Comparison of ENCODE assay signal across 10 cellular contexts in genomic region chr6:43856005-43856765, GRCh38.
DNase-seq lines count a peak whose midpoint lies in the region; ATAC-seq, FAIRE-seq and TF ChIP-seq lines count a peak whose summit lies in the region.
"Had no signal": no experiment of that assay in that cellular context is flagged by ENCODE, and none has a peak within 500 bp of the region (broad histone marks: within the 10 kb centered on the region; RNA-seq: fewer than 3 reads in every experiment).

No MANE protein-coding gene starts in this region.

- H3K36me3 Mint-ChIP-seq in neural crest cell (ENCODE audit: low read depth) (no peaks in the 10 kb centered on the region), T-cell (no peaks in the 10 kb centered on the region)

- no peaks in the 10 kb centered on the region for H3K9me2 ChIP-seq in Karpas-422 (replicated peaks; ENCODE audit: insufficient read depth, low read length)

- no peak overlapping the region for H2AFZ ChIP-seq in endothelial cell of umbilical vein (ENCODE audit: low read depth, low read length)
- H2AFZ ChIP-seq in Karpas-422 (ENCODE audit: low read length), result no peak overlapping the region

- H3K27me3 ChIP-seq in endothelial cell of umbilical vein (ENCODE audit: control insufficient read depth in 2 of 2, insufficient read depth in 2 of 2, low read length in 2 of 2) (peaks cover 2 to 4% of the 10 kb centered on the region in 2 experiments), Karpas-422 (ENCODE audit: low read length) (no peaks in the 10 kb centered on the region)

- H3K27ac Mint-ChIP-seq in neural crest cell (ENCODE audit: unreplicated experiment) (no peak overlapping the region), T-cell (no peak overlapping the region)

- POLR2A ChIA-PET in endothelial cell of umbilical vein (lab: Charles Lee), result no interaction called here
- POLR2A ChIA-PET in T-cell (lab: Charles Lee), result no interaction called here

- FAIRE-seq in endothelial cell of umbilical vein (lab: Jason Lieb, UNC), result no peak

- H3K4me1 Mint-ChIP-seq in neural crest cell (peaks cover 19% of the 10 kb centered on the region), T-cell (no peaks in the 10 kb centered on the region)

- H3K9ac ChIP-seq in endothelial cell of umbilical vein (replicated peaks; ENCODE audit: extremely low read depth, insufficient read depth, low read length) (no peak overlapping the region), Karpas-422 (ENCODE audit: low read length) (no peak overlapping the region)
- H3K9ac ChIP-seq: KMS-11 had no signal

- intact Hi-C loops in endothelial cell of umbilical vein (cut with micrococcal nuclease), result loop anchor here (1.0 kb wide), 1 partner anchor 218 kb away; no protein-coding TSS in a partner anchor

- DNase-seq in EH (ENCODE audit: low read depth) (peak; percentile 55), NOMO-1 treated with DMSO at 0.1 percent for 48 hours (lab: John Stamatoyannopoulos, UW; ENCODE audit: unreplicated experiment) (peak; percentile 80), endothelial cell of umbilical vein (ENCODE audit: low read depth, low spot score) (peak; percentile 8), neural crest cell (ENCODE audit: low read depth, low spot score) (no peak), T-cell (no peak), Karpas-422 (no peak)
- DNase-seq: activated CD8-positive, alpha-beta memory T cell treated with anti-CD3 and anti-CD28 coated beads, Interleukin-2, amount 50 U/mL, for 48 hours had no signal

- H3K27ac ChIP-seq in endothelial cell of umbilical vein (ENCODE audit: insufficient read depth, low read depth, low read length) (no peak overlapping the region), Karpas-422 (ENCODE audit: low read length) (no peak overlapping the region)
- H3K27ac ChIP-seq: KMS-11 had no signal

- CTCF ChIA-PET in endothelial cell of umbilical vein (lab: Charles Lee), result interaction anchor here (0.7 to 2.8 kb wide), 12 partner anchors 8 to 223 kb away, joined by 3 to 28 read pairs (median 4); no protein-coding TSS in a partner anchor
- CTCF ChIA-PET in T-cell (lab: Charles Lee), result interaction anchor here in 1 of 2 donors (0.5 to 0.6 kb wide), 3 partner anchors 9 to 1730 kb away, joined by 3 to 5 read pairs (median 3); no protein-coding TSS in a partner anchor

- H3K9me3 ChIP-seq in endothelial cell of umbilical vein (replicated peaks; ENCODE audit: control insufficient read depth, insufficient read depth, low read length) (no peaks in the 10 kb centered on the region), Karpas-422 (ENCODE audit: low read length) (no peaks in the 10 kb centered on the region)

- TF ChIP-seq POLR2A in endothelial cell of umbilical vein (IDR thresholded peaks at IDR 0.05; ENCODE audit: low read depth, low read length), result no peak

- H3K4me3 ChIP-seq in endothelial cell of umbilical vein (replicated peaks in 1 of 3; ENCODE audit: insufficient read depth in 1 of 3, low read depth in 1 of 3, low read length in 3 of 3), result no peak overlapping the region
- H3K4me3 ChIP-seq in Karpas-422 (ENCODE audit: low read length), result no peak overlapping the region

- ATAC-seq in HG03039 (IDR thresholded peaks at IDR 0.05; ENCODE audit: unreplicated experiment) (no peak), T-cell (replicated peaks in 1 of 4) (no peak), GM19023 (IDR thresholded peaks at IDR 0.05; ENCODE audit: unreplicated experiment) (no peak)

- BruUV-seq in endothelial cell of umbilical vein (replicated peaks; lab: Mats Ljungman, UMichigan), result no TSS peak

- H3K4me1 ChIP-seq in endothelial cell of umbilical vein (ENCODE audit: control insufficient read depth, extremely low read depth, insufficient read depth, low read length) (no peaks in the 10 kb centered on the region), Karpas-422 (ENCODE audit: low read length) (peaks cover 7% of the 10 kb centered on the region)

- H3K79me2 ChIP-seq in endothelial cell of umbilical vein (ENCODE audit: control insufficient read depth, insufficient read depth, low read length) (no peaks in the 10 kb centered on the region), Karpas-422 (ENCODE audit: low read length) (no peaks in the 10 kb centered on the region)

- H3K4me2 ChIP-seq in endothelial cell of umbilical vein (ENCODE audit: insufficient read depth, low read length), result no peak overlapping the region
- no peak overlapping the region for H3K4me2 ChIP-seq in Karpas-422 (ENCODE audit: low read depth, low read length, poor library complexity, severe bottlenecking)
- H3K4me2 ChIP-seq: KMS-11 had no signal

- no peaks in the 10 kb centered on the region for H3K27me3 Mint-ChIP-seq in neural crest cell (ENCODE audit: low read depth)
- H3K27me3 Mint-ChIP-seq in T-cell, result no peaks in the 10 kb centered on the region

- H3K9me3 Mint-ChIP-seq in neural crest cell (no peaks in the 10 kb centered on the region), T-cell (no peaks in the 10 kb centered on the region)

- H4K20me1 ChIP-seq in endothelial cell of umbilical vein (replicated peaks; ENCODE audit: control insufficient read depth, extremely low read depth, insufficient read depth, low read length) (no peaks in the 10 kb centered on the region), Karpas-422 (ENCODE audit: insufficient read depth, low read depth, low read length) (no peaks in the 10 kb centered on the region)

- TF ChIP-seq CTCF in endothelial cell of umbilical vein (IDR thresholded peaks at IDR 0.05; ENCODE audit: extremely low read depth in 1 of 2, insufficient read depth in 1 of 2, low read depth in 1 of 2, low read length in 2 of 2), result peak in 1 of 2 donors; percentile 33
- peak; percentile 60 for TF ChIP-seq CTCF in neural crest cell (conservative IDR thresholded peaks at IDR 0.05)

- H3K36me3 ChIP-seq in endothelial cell of umbilical vein (ENCODE audit: control insufficient read depth in 2 of 2, extremely low read depth in 1 of 2, insufficient read depth in 2 of 2, low read length in 2 of 2), result no peaks in the 10 kb centered on the region
- H3K36me3 ChIP-seq in Karpas-422 (ENCODE audit: insufficient read depth, low read length), result no peaks in the 10 kb centered on the region

- H3K4me3 Mint-ChIP-seq in neural crest cell (no peak overlapping the region), T-cell (no peak overlapping the region)

- no peaks in the 10 kb centered on the region for H3K9me1 ChIP-seq in endothelial cell of umbilical vein (replicated peaks; ENCODE audit: control insufficient read depth, extremely low read depth, insufficient read depth, low read length)

- dilution Hi-C loops in endothelial cell of umbilical vein (cut with MboI; ENCODE audit: extremely low pct_ligation_motif_present, low sequenced_read_pairs), result no loop called here

TF ChIP-seq in endothelial cell of umbilical vein, 7 proteins besides CTCF, POLR2A, EP300 and RAD21:
- TF ChIP-seq EZH2 (IDR thresholded peaks at IDR 0.05; ENCODE audit: borderline replicate concordance, low read depth, low read length, severe bottlenecking) (no peak), FOS (IDR thresholded peaks at IDR 0.05; ENCODE audit: borderline replicate concordance, insufficient read depth, low read length) (no peak), MAX (IDR thresholded peaks at IDR 0.05; ENCODE audit: insufficient read depth, insufficient read length) (no peak), JUN (IDR thresholded peaks at IDR 0.05; ENCODE audit: borderline replicate concordance, insufficient read depth, insufficient read length, low read depth) (no peak), GATA2 (IDR thresholded peaks at IDR 0.05; ENCODE audit: insufficient read depth, insufficient read length, low read depth, low read length) (no peak), MYC (IDR thresholded peaks at IDR 0.05; ENCODE audit: low read depth, low read length) (no peak), POLR2AphosphoS5 (IDR thresholded peaks at IDR 0.05; ENCODE audit: insufficient read depth, low read depth, low read length) (no peak)

Comparison
In these comparisons a context has a peak if more than half of its experiments do, and no peak if none do; other contexts are left out.
1. DNase-seq: peak in EH (single experiment), NOMO-1 treated with DMSO at 0.1 percent for 48 hours (single experiment) and endothelial cell of umbilical vein (single experiment); none in neural crest cell (single experiment), T-cell (0 of 34) and Karpas-422 (single experiment).